ENCODE assay signal across 1 cellular context in the genomic region with DNA sequence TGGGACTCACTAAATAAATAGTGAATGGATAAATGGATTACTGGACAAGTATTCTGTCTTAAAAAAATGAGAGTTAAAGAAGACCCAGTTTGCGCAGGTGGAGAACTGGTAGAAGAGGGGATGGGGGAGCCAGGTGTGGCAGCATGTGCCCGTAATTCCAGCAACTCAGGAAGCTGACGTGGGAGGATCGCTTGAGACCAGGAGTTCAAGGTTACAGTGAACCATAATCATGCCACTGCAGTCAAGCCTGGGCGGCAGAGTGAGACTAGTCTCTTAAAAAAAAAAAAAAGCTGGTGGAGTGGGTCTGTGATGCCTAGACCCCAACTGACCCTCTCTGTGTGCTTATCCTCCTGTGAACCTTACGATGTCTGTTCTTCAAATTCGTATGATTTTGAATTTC.
TF ChIP-seq lines count a peak whose summit lies in the region.

No MANE protein-coding gene starts in this region.

TF ChIP-seq in IMR-90, 13 proteins besides CTCF, POLR2A, EP300 and RAD21 (continued from another document):
- no peak for TF ChIP-seq SMC3 (IDR thresholded peaks at IDR 0.05; ENCODE audit: low read depth, low read length)
TF ChIP-seq in IMR-90: peak in this region for 0.
